ENCODE assay signal across 8 cellular contexts in genomic region chr19:39110263-39110967, GRCh38. TPM values are rescaled to one million over a fixed set of nuclear protein-coding genes. Genes with fewer than 3 reads are reported as not detected.
DNase-seq lines count a peak whose midpoint lies in the region; ATAC-seq and TF ChIP-seq lines count a peak whose summit lies in the region.

No MANE protein-coding gene starts in this region.

- no peaks in the 10 kb centered on the region for H3K9me3 Mint-ChIP-seq in activated CD4-positive, alpha-beta T cell treated with anti-CD3 and anti-CD28 coated beads, Interleukin-2, amount 10 ng/mL, durations not matched to agents 24 days and 14 days
- H3K9me3 Mint-ChIP-seq in chondrocyte (ENCODE audit: low read depth), result no peaks in the 10 kb centered on the region

- no peak for ATAC-seq in GM18867 (IDR thresholded peaks at IDR 0.05; ENCODE audit: unreplicated experiment)

- TF ChIP-seq CTCF in chondrocyte (IDR thresholded peaks at IDR 0.05), result peak; percentile 85

- H3K4me3 Mint-ChIP-seq in activated CD4-positive, alpha-beta T cell treated with anti-CD3 and anti-CD28 coated beads, Interleukin-2, amount 10 ng/mL, durations not matched to agents 24 days and 14 days, result no peak overlapping the region
- H3K4me3 Mint-ChIP-seq in chondrocyte (ENCODE audit: unreplicated experiment), result no peak overlapping the region

- no peak overlapping the region for H3K27ac Mint-ChIP-seq in activated CD4-positive, alpha-beta T cell treated with anti-CD3 and anti-CD28 coated beads, Interleukin-2, amount 10 ng/mL, durations not matched to agents 24 days and 14 days
- H3K27ac Mint-ChIP-seq in chondrocyte (ENCODE audit: unreplicated experiment), result no peak overlapping the region

- H3K4me1 Mint-ChIP-seq in activated CD4-positive, alpha-beta T cell treated with anti-CD3 and anti-CD28 coated beads, Interleukin-2, amount 10 ng/mL, durations not matched to agents 24 days and 14 days, result peaks cover 3% of the 10 kb centered on the region
- peaks cover 4% of the 10 kb centered on the region for H3K4me1 Mint-ChIP-seq in chondrocyte (ENCODE audit: low read depth)

- DNase-seq in NCI-H1694 (lab: John Stamatoyannopoulos, UW) (peak; percentile 50), NCI-H1694 treated with DMSO at 0.1 percent for 48 hours (lab: John Stamatoyannopoulos, UW) (no peak), NCI-H345 (lab: John Stamatoyannopoulos, UW) (peak; percentile 87), chondrocyte (ENCODE audit: low spot score) (no peak), lung microvascular endothelial cell (ENCODE audit: low read depth in 2 of 2) (peak; percentile 38 to 50)
- peak; percentile 91 for DNase-seq in activated CD4-positive, alpha-beta T cell treated with anti-CD3 and anti-CD28 coated beads, Interleukin-2, amount 10 ng/mL, durations not matched to agents 24 days and 14 days
- peak; percentile 50 to 63 for DNase-seq in stimulated activated CD8-positive, alpha-beta memory T cell treated with anti-CD3 and anti-CD28 coated beads, Interleukin-4, amount 100 ng/mL, for 1 hour (ENCODE audit: low read depth in 2 of 2, low spot score in 1 of 2)

- H3K36me3 Mint-ChIP-seq in activated CD4-positive, alpha-beta T cell treated with anti-CD3 and anti-CD28 coated beads, Interleukin-2, amount 10 ng/mL, durations not matched to agents 24 days and 14 days (ENCODE audit: low read depth), result no peaks in the 10 kb centered on the region
- H3K36me3 Mint-ChIP-seq in chondrocyte (ENCODE audit: low read depth), result no peaks in the 10 kb centered on the region

- intact Hi-C loops in activated CD4-positive, alpha-beta T cell treated with anti-CD3 and anti-CD28 coated beads, Interleukin-2, amount 10 ng/mL, durations not matched to agents 24 days and 14 days (cut with micrococcal nuclease), result no loop called here

- H3K27me3 Mint-ChIP-seq in activated CD4-positive, alpha-beta T cell treated with anti-CD3 and anti-CD28 coated beads, Interleukin-2, amount 10 ng/mL, durations not matched to agents 24 days and 14 days, result peaks cover 2% of the 10 kb centered on the region
- H3K27me3 Mint-ChIP-seq in chondrocyte (ENCODE audit: low read depth), result peaks cover 22% of the 10 kb centered on the region

RNA-seq across cellular contexts. Expression of gene PAK4, which starts 15.2 kb away (rescaled TPM):
- total RNA-seq in activated CD4-positive, alpha-beta T cell treated with anti-CD3 and anti-CD28 coated beads, Interleukin-2, amount 10 ng/mL, durations not matched to agents 24 days and 14 days, result 14.8 and 16.9 TPM in 2 replicates
- 12.3 to 16.7 TPM (median 14.4 TPM) in 3 replicates for total RNA-seq in chondrocyte
- total RNA-seq in lung microvascular endothelial cell, result 2.6 and 3.1 TPM in 2 replicates

RNA-seq across cellular contexts. Expression of gene ACP7, which starts 26.2 kb away (rescaled TPM):
- total RNA-seq in activated CD4-positive, alpha-beta T cell treated with anti-CD3 and anti-CD28 coated beads, Interleukin-2, amount 10 ng/mL, durations not matched to agents 24 days and 14 days, result not detected in 2 replicates
- not detected in 3 replicates for total RNA-seq in chondrocyte
- total RNA-seq in lung microvascular endothelial cell, result not detected in 2 replicates

Comparison
In these comparisons a context has a peak if more than half of its experiments do, and no peak if none do; other contexts are left out.
1. DNase-seq: peak in NCI-H1694 (single experiment), NCI-H345 (single experiment), activated CD4-positive, alpha-beta T cell treated with anti-CD3 and anti-CD28 coated beads, Interleukin-2, amount 10 ng/mL, durations not matched to agents 24 days and 14 days (single experiment), lung microvascular endothelial cell (2 of 2) and stimulated activated CD8-positive, alpha-beta memory T cell treated with anti-CD3 and anti-CD28 coated beads, Interleukin-4, amount 100 ng/mL, for 1 hour (2 of 2); none in NCI-H1694 treated with DMSO at 0.1 percent for 48 hours (single experiment) and chondrocyte (single experiment).